ENCODE assay signal across 28 cellular contexts in genomic region chr12:109762071-109762672, GRCh38. TPM values are rescaled to one million over a fixed set of nuclear protein-coding genes. Genes with fewer than 3 reads are reported as not detected.
DNase-seq lines count a peak whose midpoint lies in the region; ATAC-seq, FAIRE-seq and TF ChIP-seq lines count a peak whose summit lies in the region.
"Had no signal": no experiment of that assay in that cellular context is flagged by ENCODE, and none has a peak within 500 bp of the region (broad histone marks: within the 10 kb centered on the region; RNA-seq: fewer than 3 reads in every experiment).

No MANE protein-coding gene starts in this region.

- H3K27me3 ChIP-seq in right lobe of liver: no peaks in the 10 kb centered on the region
- H3K27me3 ChIP-seq in HepG2 (ENCODE audit: control insufficient read depth in 1 of 2, insufficient read depth in 2 of 2, low read length in 2 of 2): no peaks in the 10 kb centered on the region
- no peaks in the 10 kb centered on the region for H3K27me3 ChIP-seq in adrenal gland
- no peaks in the 10 kb centered on the region for H3K27me3 ChIP-seq in aorta (ENCODE audit: control insufficient read depth in 1 of 2, insufficient read depth in 2 of 2, low read length in 1 of 2)
- H3K27me3 ChIP-seq: body of pancreas, colonic mucosa, foreskin keratinocyte, MG63, pancreas, transverse colon had no signal

- FAIRE-seq in HepG2 (lab: Jason Lieb, UNC): no peak
- no peak for FAIRE-seq in urothelium cell line (lab: Jason Lieb, UNC)
- FAIRE-seq: GM12878, pancreas, TTC549 had no signal

- H3K27me3 Mint-ChIP-seq in nephron progenitor cell (ENCODE audit: low read depth, poor library complexity): no peaks in the 10 kb centered on the region
- H3K27me3 Mint-ChIP-seq: activated CD4-positive, alpha-beta T cell treated with anti-CD3 and anti-CD28 coated beads, Interleukin-2, amount 10 ng/mL, durations not matched to agents 7 days and 5 days had no signal

- H3K27ac Mint-ChIP-seq in nephron progenitor cell: no peak overlapping the region
- H3K27ac Mint-ChIP-seq: activated CD4-positive, alpha-beta T cell treated with anti-CD3 and anti-CD28 coated beads, Interleukin-2, amount 10 ng/mL, durations not matched to agents 7 days and 5 days; IgD-negative memory B cell; T-cell had no signal

- POLR2A ChIA-PET in HepG2 (lab: Yijun Ruan, JAX): interaction anchor here (0.9 kb wide), 1 partner anchor 40 kb away, joined by 3 read pairs; no protein-coding TSS in a partner anchor

- H3K4me3 Mint-ChIP-seq in nephron progenitor cell: no peak overlapping the region
- H3K4me3 Mint-ChIP-seq: activated CD4-positive, alpha-beta T cell treated with anti-CD3 and anti-CD28 coated beads, Interleukin-2, amount 10 ng/mL, durations not matched to agents 7 days and 5 days; CD8-positive, alpha-beta memory T cell; IgD-negative memory B cell; T-cell had no signal

- ATAC-seq in right lobe of liver (no peak), HepG2 (no peak), aorta (ENCODE audit: low FRiP score) (no peak), GM18909 (IDR thresholded peaks at IDR 0.05; ENCODE audit: poor library complexity, unreplicated experiment) (no peak)
- ATAC-seq: body of pancreas, GM12878, T-cell had no signal

- no peak overlapping the region for H3K27ac ChIP-seq in right lobe of liver
- H3K27ac ChIP-seq in HepG2 (ENCODE audit: extremely low read length, insufficient read depth, low read length): no peak overlapping the region
- peak overlapping the region in 2 of 5 donors; percentile 67 to 81 for H3K27ac ChIP-seq in adrenal gland
- H3K27ac ChIP-seq in aorta (ENCODE audit: low read depth in 1 of 2, low read length in 2 of 2): no peak overlapping the region
- H3K27ac ChIP-seq: body of pancreas, colonic mucosa, foreskin keratinocyte, GM23248, pancreas, transverse colon had no signal

- 67% methylated on average over 8 of the region's 12 CpGs for WGBS in right lobe of liver (ENCODE audit: insufficient coverage, low coverage, low lambda C conversion rate, missing lambda C conversion rate)
- WGBS in HepG2 (ENCODE audit: low lambda C conversion rate): 96% methylated on average over 11 of the region's 12 CpGs
- 84 to 95% (median 92%) methylated on average over 10 to 12 of the region's 12 CpGs for WGBS in adrenal gland, 4 donors
- 91% methylated on average over 12 of the region's 12 CpGs for WGBS in aorta, 2 donors

- H2AFZ ChIP-seq in HepG2 (ENCODE audit: low read length): no peak overlapping the region
- H2AFZ ChIP-seq: GM23248 had no signal

- H3K4me3 ChIP-seq in right lobe of liver (no peak overlapping the region), HepG2 (replicated peaks in 1 of 3; ENCODE audit: insufficient read depth in 1 of 3, low read depth in 2 of 3, low read length in 3 of 3) (no peak overlapping the region), adrenal gland (no peak overlapping the region), aorta (ENCODE audit: low read length in 2 of 2) (no peak overlapping the region)
- H3K4me3 ChIP-seq: body of pancreas, colonic mucosa, GM12878, GM23248, MG63, pancreas, transverse colon had no signal

- H3K36me3 Mint-ChIP-seq in nephron progenitor cell (ENCODE audit: low read depth): no peaks in the 10 kb centered on the region
- H3K36me3 Mint-ChIP-seq: IgD-negative memory B cell had no signal

- no peaks in the 10 kb centered on the region for H3K9me3 ChIP-seq in right lobe of liver
- no peaks in the 10 kb centered on the region for H3K9me3 ChIP-seq in HepG2 (ENCODE audit: low read length)
- H3K9me3 ChIP-seq in adrenal gland (replicated peaks in 1 of 3): peaks cover 0 to 5% (median 0%) of the 10 kb centered on the region in 3 donors
- peaks cover under 1% of the 10 kb centered on the region for H3K9me3 ChIP-seq in aorta (ENCODE audit: control insufficient read depth, low read length)
- H3K9me3 ChIP-seq: body of pancreas, colonic mucosa, pancreas, transverse colon had no signal

- TF ChIP-seq CTCF in right lobe of liver (IDR thresholded peaks at IDR 0.05) (no peak), HepG2 (CRISPR knock-in tag; IDR thresholded peaks at IDR 0.05) (no peak), adrenal gland (IDR thresholded peaks at IDR 0.05) (no peak), nephron progenitor cell (IDR thresholded peaks at IDR 0.05) (no peak)

- intact Hi-C loops in right lobe of liver (cut with DNase I) (loop anchor here in 1 of 2 donors (5.0 kb wide), 1 partner anchor 45 kb away; no protein-coding TSS in a partner anchor), HepG2 (cut with micrococcal nuclease; ENCODE audit: unreplicated experiment) (no loop called here), adrenal gland (cut with DNase I) (no loop called here), aorta (cut with DNase I) (no loop called here)

- no peak for TF ChIP-seq RAD21 in HepG2 (CRISPR knock-in tag; IDR thresholded peaks at IDR 0.05)

- DNase-seq in right lobe of liver (peak in 2 of 3 donors; percentile 31 to 46), HepG2 (ENCODE audit: low spot score) (no peak), adrenal gland (peak in 6 of 7 donors; percentile 6 to 53 (median 16)), nephron progenitor cell (peak; percentile 0), aorta (peak; percentile 20 to 55), urothelium cell line (ENCODE audit: low spot score) (no peak), anterior cingulate cortex (lab: John Stamatoyannopoulos, UW) (no peak)
- DNase-seq: activated CD4-positive, alpha-beta T cell treated with anti-CD3 and anti-CD28 coated beads, Interleukin-2, amount 10 ng/mL, durations not matched to agents 7 days and 5 days; activated gamma-delta T cell treated with Interleukin-2 at 50 U/mL for 16 hours; CD8-positive, alpha-beta memory T cell; colonic mucosa; foreskin keratinocyte; GM23248; hippocampal formation; mammary epithelial cell; NCI-H1436 treated with DMSO at 0.1 percent for 48 hours; NCI-H524 treated with DMSO at 0.1 percent for 48 hours; SHP77; stimulated activated naive CD4-positive, alpha-beta T cell; transverse colon had no signal

- H4K20me1 ChIP-seq in HepG2 (ENCODE audit: insufficient read depth, low read length): no peaks in the 10 kb centered on the region

- no TSS peak for BruUV-seq in HepG2 (replicated peaks; lab: Mats Ljungman, UMichigan)

- peaks cover 20% of the 10 kb centered on the region for H3K4me1 Mint-ChIP-seq in nephron progenitor cell
- H3K4me1 Mint-ChIP-seq: CD8-positive, alpha-beta memory T cell; IgD-negative memory B cell had no signal

- H3K4me2 ChIP-seq in HepG2 (ENCODE audit: low read depth, low read length): no peak overlapping the region

- H3K36me3 ChIP-seq in right lobe of liver: no peaks in the 10 kb centered on the region
- H3K36me3 ChIP-seq in HepG2 (replicated peaks in 1 of 2; ENCODE audit: control insufficient read depth in 1 of 2, insufficient read depth in 2 of 2, low read length in 2 of 2): peaks cover 1 to 6% of the 10 kb centered on the region in 2 experiments; a peak in 2 of 5 replicates
- no peaks in the 10 kb centered on the region for H3K36me3 ChIP-seq in adrenal gland (replicated peaks in 1 of 2)
- H3K36me3 ChIP-seq in aorta (ENCODE audit: control insufficient read depth in 1 of 2, insufficient read depth in 2 of 2, low read length in 1 of 2): no peaks in the 10 kb centered on the region
- H3K36me3 ChIP-seq: colonic mucosa, MG63, pancreas, transverse colon had no signal

- H3K79me2 ChIP-seq in HepG2 (ENCODE audit: insufficient read depth, low read length): peaks cover 2% of the 10 kb centered on the region

- no peak for TF ChIP-seq POLR2A in right lobe of liver (IDR thresholded peaks at IDR 0.05)
- TF ChIP-seq POLR2A in HepG2 (IDR thresholded peaks at IDR 0.05; ENCODE audit: insufficient read depth in 1 of 2, low read depth in 2 of 2, low read length in 2 of 2): no peak
- no peak for TF ChIP-seq POLR2A in adrenal gland (IDR thresholded peaks at IDR 0.05)

- no peak overlapping the region for H3K9ac ChIP-seq in HepG2 (ENCODE audit: insufficient read depth, low read depth, low read length)
- H3K9ac ChIP-seq: GM23248 had no signal

- H3K4me1 ChIP-seq in right lobe of liver (peaks cover 0 to 11% (median 3%) of the 10 kb centered on the region in 4 donors), HepG2 (ENCODE audit: insufficient read depth, low read length) (peaks cover 16% of the 10 kb centered on the region), adrenal gland (replicated peaks in 1 of 2) (peaks cover 26 to 31% of the 10 kb centered on the region in 2 donors), aorta (ENCODE audit: control insufficient read depth in 1 of 2, insufficient read depth in 2 of 2, low read length in 2 of 2) (no peaks in the 10 kb centered on the region)
- H3K4me1 ChIP-seq: colonic mucosa, foreskin keratinocyte had no signal

- CTCF ChIA-PET in HepG2 (lab: Yijun Ruan, JAX; ENCODE audit: low intra/inter-chr PET ratio, low total read pairs): no interaction called here

- TF ChIP-seq EP300 in HepG2 (IDR thresholded peaks at IDR 0.05; ENCODE audit: low read depth in 2 of 2, low read length in 2 of 2): no peak
- TF ChIP-seq EP300 in HepG2 (CRISPR knock-in tag; IDR thresholded peaks at IDR 0.05; ENCODE audit: borderline replicate concordance): no peak

- in situ Hi-C loops in HepG2 (cut with HindIII; ENCODE audit: extremely low pct_ligation_motif_present, low pct_unique_long_range_greater_than_20kb): no loop called here

- peaks cover 2% of the 10 kb centered on the region for H3K9me3 Mint-ChIP-seq in nephron progenitor cell

RNA-seq across cellular contexts. Expression of gene FAM222A, which starts 48.5 kb away (rescaled TPM):
- 1 to 10 TPM in 5 of 6 experiments, under 1 TPM in 1; 0.34 to 4.3 (median 1.2) TPM for total RNA-seq in right lobe of liver
- total RNA-seq in HepG2 (2016; rRNA removed; fragmentation: Illumina TruSeq; extraction: Trizol): 7.2 and 9.6 TPM in 2 replicates
- total RNA-seq in HepG2 (2016; cell fraction: cytosol; rRNA removed; fragmentation: Illumina TruSeq; extraction: Trizol; ENCODE audit: low read depth): 1.9 and 2.5 TPM in 2 replicates
- total RNA-seq in HepG2 (2016; cell fraction: insoluble cytoplasmic fraction; rRNA removed; fragmentation: Illumina TruSeq; extraction: Trizol): 5.6 and 8.3 TPM in 2 replicates
- 7.5 TPM in 2 replicates for total RNA-seq in HepG2 (2016; cell fraction: membrane; rRNA removed; fragmentation: Illumina TruSeq; extraction: Trizol)
- 7.0 and 7.5 TPM in 2 replicates for total RNA-seq in HepG2 (2016; cell fraction: nucleus; rRNA removed; fragmentation: Illumina TruSeq; extraction: Trizol)
- polyA plus RNA-seq in HepG2 (2011; rRNA removed): 2.7 and 3.7 TPM in 2 replicates
- polyA plus RNA-seq in HepG2 (2011; cell fraction: cytosol; rRNA removed): 2.0 and 3.0 TPM in 2 replicates
- 3.8 and 4.7 TPM in 2 replicates for polyA plus RNA-seq in HepG2 (2011; cell fraction: nucleus; rRNA removed)
- polyA plus RNA-seq in HepG2 (2012): 2.5 and 2.9 TPM in 2 replicates
- 2.5 and 2.6 TPM in 2 replicates for polyA plus RNA-seq in HepG2 (2016; cell fraction: cytosol; fragmentation: Illumina TruSeq; extraction: Trizol; ENCODE audit: low read depth)
- polyA plus RNA-seq in HepG2 (2016; cell fraction: insoluble cytoplasmic fraction; fragmentation: Illumina TruSeq; extraction: Trizol; ENCODE audit: low read depth): 9.4 and 11.8 TPM in 2 replicates
- 8.4 and 9.5 TPM in 2 replicates for polyA plus RNA-seq in HepG2 (2016; cell fraction: membrane; fragmentation: Illumina TruSeq; extraction: Trizol; ENCODE audit: low read depth)
- 9.3 and 9.9 TPM in 2 replicates for polyA plus RNA-seq in HepG2 (2016; cell fraction: nucleus; fragmentation: Illumina TruSeq; extraction: Trizol; ENCODE audit: insufficient read depth, low read depth)
- 2.9 and 8.9 TPM in 2 replicates for polyA minus RNA-seq in HepG2 (2011; rRNA and poly(A)+ RNA removed; ENCODE audit: low replicate concordance)
- polyA minus RNA-seq in HepG2 (2011; cell fraction: cytosol; rRNA and poly(A)+ RNA removed): 3.6 and 4.0 TPM in 2 replicates
- polyA minus RNA-seq in HepG2 (2011; cell fraction: nucleus; rRNA and poly(A)+ RNA removed): 7.9 and 8.2 TPM in 2 replicates
- total RNA-seq in adrenal gland: 10 to 100 TPM; 15.2 to 57.8 (median 27.1) TPM
- 10 to 100 TPM in 2 of 3 donors, 1 to 10 TPM in 1; 9.2 to 36.7 (median 11.7) TPM for polyA plus RNA-seq in adrenal gland
- total RNA-seq in aorta: under 1 TPM; 0.48 to 0.52 TPM
- under 1 TPM; 0.25 to 0.28 TPM for polyA plus RNA-seq in aorta
- polyA plus RNA-seq: GM23248 had no signal

Comparison
In these comparisons a context has a peak if more than half of its experiments do, and no peak if none do; other contexts are left out.
1. DNase-seq: peak in right lobe of liver (2 of 3), adrenal gland (6 of 7), nephron progenitor cell (single experiment) and aorta (2 of 2); none in HepG2 (single experiment), urothelium cell line (single experiment) and anterior cingulate cortex (0 of 58).